ENCODE assay signal across 22 cellular contexts in the genomic region with DNA sequence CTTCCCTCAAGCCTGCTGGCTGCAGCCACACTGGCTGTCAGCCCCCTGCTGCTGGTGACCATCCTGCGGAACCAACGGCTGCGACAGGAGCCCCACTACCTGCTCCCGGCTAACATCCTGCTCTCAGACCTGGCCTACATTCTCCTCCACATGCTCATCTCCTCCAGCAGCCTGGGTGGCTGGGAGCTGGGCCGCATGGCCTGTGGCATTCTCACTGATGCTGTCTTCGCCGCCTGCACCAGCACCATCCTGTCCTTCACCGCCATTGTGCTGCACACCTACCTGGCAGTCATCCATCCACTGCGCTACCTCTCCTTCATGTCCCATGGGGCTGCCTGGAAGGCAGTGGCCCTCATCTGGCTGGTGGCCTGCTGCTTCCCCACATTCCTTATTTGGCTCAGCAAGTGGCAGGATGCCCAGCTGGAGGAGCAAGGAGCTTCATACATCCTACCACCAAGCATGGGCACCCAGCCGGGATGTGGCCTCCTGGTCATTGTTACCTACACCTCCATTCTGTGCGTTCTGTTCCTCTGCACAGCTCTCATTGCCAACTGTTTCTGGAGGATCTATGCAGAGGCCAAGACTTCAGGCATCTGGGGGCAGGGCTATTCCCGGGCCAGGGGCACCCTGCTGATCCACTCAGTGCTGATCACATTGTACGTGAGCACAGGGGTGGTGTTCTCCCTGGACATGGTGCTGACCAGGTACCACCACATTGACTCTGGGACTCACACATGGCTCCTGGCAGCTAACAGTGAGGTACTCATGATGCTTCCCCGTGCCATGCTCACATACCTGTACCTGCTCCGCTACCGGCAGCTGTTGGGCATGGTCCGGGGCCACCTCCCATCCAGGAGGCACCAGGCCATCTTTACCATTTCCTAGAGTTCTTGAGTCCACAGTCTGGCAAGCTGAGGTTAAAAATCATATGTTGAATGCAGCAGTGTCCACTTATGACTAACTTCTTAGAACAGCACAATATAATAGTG. TPM values are rescaled to one million over a fixed set of nuclear protein-coding genes. Genes with fewer than 3 reads are reported as not detected.
DNase-seq lines count a peak whose midpoint lies in the region; ATAC-seq and TF ChIP-seq lines count a peak whose summit lies in the region.
"Had no signal": no experiment of that assay in that cellular context is flagged by ENCODE, and none has a peak within 500 bp of the region (broad histone marks: within the 10 kb centered on the region; RNA-seq: fewer than 3 reads in every experiment).

No MANE protein-coding gene starts in this region.

- peaks cover 15% of the 10 kb centered on the region for H3K27me3 Mint-ChIP-seq in activated CD4-positive, alpha-beta T cell treated with anti-CD3 and anti-CD28 coated beads, Interleukin-2, amount 10 ng/mL, durations not matched to agents 24 days and 14 days
- H3K27me3 Mint-ChIP-seq in osteocyte (ENCODE audit: unreplicated experiment), result no peaks in the 10 kb centered on the region

- POLR2A ChIA-PET in SK-N-SH (lab: Yijun Ruan, JAX), result interaction anchor here (3.1 kb wide), 1 partner anchor 14 kb away, joined by 20 read pairs; no protein-coding TSS in a partner anchor

- CTCF ChIA-PET in SK-N-SH (lab: Yijun Ruan, JAX), result no interaction called here

- no peaks in the 10 kb centered on the region for H3K79me2 ChIP-seq in SK-N-SH (ENCODE audit: insufficient read depth)

- no peak for ATAC-seq in HG03571 (IDR thresholded peaks at IDR 0.05; ENCODE audit: unreplicated experiment)

- 92% methylated on average over 14 of the region's 17 CpGs for WGBS in SK-N-SH (ENCODE audit: low lambda C conversion rate)

- no peaks in the 10 kb centered on the region for H3K36me3 Mint-ChIP-seq in activated CD4-positive, alpha-beta T cell treated with anti-CD3 and anti-CD28 coated beads, Interleukin-2, amount 10 ng/mL, durations not matched to agents 24 days and 14 days (ENCODE audit: low read depth)
- no peaks in the 10 kb centered on the region for H3K36me3 Mint-ChIP-seq in osteocyte (ENCODE audit: unreplicated experiment)
- H3K36me3 Mint-ChIP-seq: activated naive CD4-positive, alpha-beta T cell treated with anti-CD3 and anti-CD28 coated beads, Interleukin-2, amount 10 ng/mL, durations not matched to agents 7 days and 5 days had no signal

- no peaks in the 10 kb centered on the region for H3K36me3 ChIP-seq in SK-N-SH (replicated peaks in 1 of 2; ENCODE audit: control insufficient read depth in 1 of 2, insufficient read depth in 2 of 2, low read length in 1 of 2)
- H3K36me3 ChIP-seq: cardiac muscle cell, right lobe of liver, thoracic aorta had no signal

- no peak overlapping the region for H2AFZ ChIP-seq in SK-N-SH (ENCODE audit: low read depth)
- H2AFZ ChIP-seq: PC-9 had no signal

- no peaks in the 10 kb centered on the region for H3F3A ChIP-seq in SK-N-SH (replicated peaks; ENCODE audit: insufficient read depth)

- H3K4me1 Mint-ChIP-seq in activated CD4-positive, alpha-beta T cell treated with anti-CD3 and anti-CD28 coated beads, Interleukin-2, amount 10 ng/mL, durations not matched to agents 24 days and 14 days, result peaks cover 3% of the 10 kb centered on the region
- H3K4me1 Mint-ChIP-seq in osteocyte (ENCODE audit: unreplicated experiment), result peaks cover 6% of the 10 kb centered on the region

- no peak overlapping the region for H3K27ac Mint-ChIP-seq in activated CD4-positive, alpha-beta T cell treated with anti-CD3 and anti-CD28 coated beads, Interleukin-2, amount 10 ng/mL, durations not matched to agents 24 days and 14 days
- no peak overlapping the region for H3K27ac Mint-ChIP-seq in osteocyte (ENCODE audit: unreplicated experiment)
- H3K27ac Mint-ChIP-seq: activated naive CD4-positive, alpha-beta T cell treated with anti-CD3 and anti-CD28 coated beads, Interleukin-2, amount 10 ng/mL, durations not matched to agents 7 days and 5 days; endodermal cell had no signal

- no peak overlapping the region for H3K9ac ChIP-seq in SK-N-SH

- H3K9me3 Mint-ChIP-seq in activated CD4-positive, alpha-beta T cell treated with anti-CD3 and anti-CD28 coated beads, Interleukin-2, amount 10 ng/mL, durations not matched to agents 24 days and 14 days, result no peaks in the 10 kb centered on the region
- H3K9me3 Mint-ChIP-seq in osteocyte (ENCODE audit: unreplicated experiment), result no peaks in the 10 kb centered on the region
- H3K9me3 Mint-ChIP-seq: activated naive CD4-positive, alpha-beta T cell treated with anti-CD3 and anti-CD28 coated beads, Interleukin-2, amount 10 ng/mL, durations not matched to agents 7 days and 5 days had no signal

- H3K4me1 ChIP-seq in SK-N-SH (ENCODE audit: control insufficient read depth in 1 of 2, insufficient read depth in 2 of 2, low read depth in 1 of 2, low read length in 1 of 2), result peaks cover 0 to 25% of the 10 kb centered on the region in 2 experiments; a peak in 2 of 4 replicates

- no peak overlapping the region for H3K4me3 Mint-ChIP-seq in activated CD4-positive, alpha-beta T cell treated with anti-CD3 and anti-CD28 coated beads, Interleukin-2, amount 10 ng/mL, durations not matched to agents 24 days and 14 days
- H3K4me3 Mint-ChIP-seq in osteocyte (ENCODE audit: unreplicated experiment), result no peak overlapping the region
- H3K4me3 Mint-ChIP-seq: activated naive CD4-positive, alpha-beta T cell treated with anti-CD3 and anti-CD28 coated beads, Interleukin-2, amount 10 ng/mL, durations not matched to agents 7 days and 5 days; endodermal cell had no signal

- no peaks in the 10 kb centered on the region for H4K20me1 ChIP-seq in SK-N-SH (ENCODE audit: insufficient read depth)

- intact Hi-C loops in activated CD4-positive, alpha-beta T cell treated with anti-CD3 and anti-CD28 coated beads, Interleukin-2, amount 10 ng/mL, durations not matched to agents 24 days and 14 days (cut with micrococcal nuclease), result no loop called here

- H3K9me2 ChIP-seq in SK-N-SH, result no peaks in the 10 kb centered on the region

- no peaks in the 10 kb centered on the region for H3K9me3 ChIP-seq in SK-N-SH
- H3K9me3 ChIP-seq: right lobe of liver, thoracic aorta had no signal

- DNase-seq in activated CD4-positive, alpha-beta T cell treated with anti-CD3 and anti-CD28 coated beads, Interleukin-2, amount 10 ng/mL, durations not matched to agents 24 days and 14 days, result peak; percentile 56
- DNase-seq in activated CD4-positive, alpha-beta T cell treated with anti-CD3 and anti-CD28 coated beads, Interleukin-2, amount 50 U/mL, for 48 hours, result no peak
- peak; percentile 71 for DNase-seq in NCI-H1105 treated with DMSO at 0.1 percent for 48 hours (lab: John Stamatoyannopoulos, UW)
- DNase-seq in central memory CD4-positive, alpha-beta T cell, result peak; percentile 2
- DNase-seq in osteocyte (ENCODE audit: extremely low spot score, unreplicated experiment), result peak; percentile 81
- DNase-seq in SK-N-SH, result no peak
- DNase-seq in medulla oblongata (ENCODE audit: extremely low spot score), result no peak
- DNase-seq: activated naive CD4-positive, alpha-beta T cell treated with anti-CD3 and anti-CD28 coated beads, Interleukin-2, amount 10 ng/mL, durations not matched to agents 7 days and 5 days; GOT3; MM.1S; NCI-H524 treated with DMSO at 0.1 percent for 48 hours; PC-9; right lobe of liver; stimulated activated CD4-positive, alpha-beta T cell treated with anti-CD3 and anti-CD28 coated beads, Interleukin-2, amount 100 ng/mL, for 48 hours; stimulated activated CD8-positive, alpha-beta memory T cell treated with anti-CD3 and anti-CD28 coated beads, Interleukin-4, amount 100 ng/mL, for 48 hours had no signal

- H3K27me3 ChIP-seq in SK-N-SH (ENCODE audit: insufficient read depth), result no peaks in the 10 kb centered on the region
- H3K27me3 ChIP-seq: cardiac muscle cell, right lobe of liver had no signal

- TF ChIP-seq RAD21 in SK-N-SH (IDR thresholded peaks at IDR 0.05; ENCODE audit: low read length), result no peak

- H3K4me2 ChIP-seq in SK-N-SH, result no peak overlapping the region
- H3K4me2 ChIP-seq: PC-9 had no signal

- TF ChIP-seq EP300 in SK-N-SH (IDR thresholded peaks at IDR 0.05; ENCODE audit: borderline replicate concordance in 1 of 2, low read depth in 1 of 2, low read length in 1 of 2), result no peak

- no peak for TF ChIP-seq CTCF in osteocyte (IDR thresholded peaks at IDR 0.05)
- no peak for TF ChIP-seq CTCF in SK-N-SH (IDR thresholded peaks at IDR 0.05)

- H3K27ac ChIP-seq in SK-N-SH (ENCODE audit: low read depth in 2 of 2, low read length in 1 of 2), result no peak overlapping the region
- H3K27ac ChIP-seq: cardiac muscle cell, PC-9, right lobe of liver had no signal

- no peak overlapping the region for H3K4me3 ChIP-seq in SK-N-SH (ENCODE audit: low read depth in 2 of 2, low read length in 1 of 2)
- H3K4me3 ChIP-seq: cardiac muscle cell, PC-9, right lobe of liver, thoracic aorta had no signal

TF ChIP-seq in SK-N-SH, 30 proteins besides CTCF, POLR2A, EP300 and RAD21 (continues in another document):
- no peak for TF ChIP-seq CHD2 (IDR thresholded peaks at IDR 0.05; ENCODE audit: low read length, partially characterized antibody)
- TF ChIP-seq TEAD4 (IDR thresholded peaks at IDR 0.05; ENCODE audit: borderline replicate concordance, insufficient read depth), result no peak
- no peak for TF ChIP-seq ELF1 (IDR thresholded peaks at IDR 0.05)
- no peak for TF ChIP-seq NFIC (IDR thresholded peaks at IDR 0.05; ENCODE audit: borderline replicate concordance)
- no peak for TF ChIP-seq RCOR1 (IDR thresholded peaks at IDR 0.05; ENCODE audit: low read length)
- TF ChIP-seq SMC3 (IDR thresholded peaks at IDR 0.05; ENCODE audit: low read depth, low read length), result no peak
- TF ChIP-seq FOXJ3 (CRISPR knock-in tag; IDR thresholded peaks at IDR 0.05), result no peak
- no peak for TF ChIP-seq TAF1 (IDR thresholded peaks at IDR 0.05; ENCODE audit: borderline replicate concordance, low read depth, low read length)
- TF ChIP-seq SIN3A (IDR thresholded peaks at IDR 0.05; ENCODE audit: borderline replicate concordance, low read depth, low read length), result no peak
- no peak for TF ChIP-seq YY1 (IDR thresholded peaks at IDR 0.05; ENCODE audit: low read depth)
- no peak for TF ChIP-seq GABPA (IDR thresholded peaks at IDR 0.05; ENCODE audit: low read depth)

RNA-seq across cellular contexts. Expression of gene GPR148, which starts 0.7 kb away (rescaled TPM):
- total RNA-seq in activated CD4-positive, alpha-beta T cell treated with anti-CD3 and anti-CD28 coated beads, Interleukin-2, amount 10 ng/mL, durations not matched to agents 24 days and 14 days, result not detected in 2 replicates
- total RNA-seq in osteocyte, result not detected in 2 replicates
- polyA plus RNA-seq in SK-N-SH (2012; rRNA removed), result not detected in 2 replicates
- polyA plus RNA-seq in SK-N-SH (2012; cell fraction: cytosol; rRNA removed), result not detected in 2 replicates
- polyA plus RNA-seq in SK-N-SH (2012; cell fraction: nucleus; rRNA removed), result not detected in 2 replicates
- total RNA-seq: cardiac muscle cell, endodermal cell, fibroblast of villous mesenchyme, liver, PC-9, right lobe of liver, thoracic aorta had no signal
- polyA plus RNA-seq: cardiac muscle cell, liver, neural cell had no signal

RNA-seq across cellular contexts. Expression of gene AMER3, which starts 25.7 kb away (rescaled TPM):
- total RNA-seq in activated CD4-positive, alpha-beta T cell treated with anti-CD3 and anti-CD28 coated beads, Interleukin-2, amount 10 ng/mL, durations not matched to agents 24 days and 14 days, result not detected in 2 replicates
- total RNA-seq in osteocyte, result not detected in 2 replicates
- under 0.01 and 0.03 TPM in 2 replicates for polyA plus RNA-seq in SK-N-SH (2012; rRNA removed)
- polyA plus RNA-seq in SK-N-SH (2012; cell fraction: cytosol; rRNA removed), result 0.01 and 0.05 TPM in 2 replicates
- 0.01 TPM in 1 of 2 replicates, not detected in the other for polyA plus RNA-seq in SK-N-SH (2012; cell fraction: nucleus; rRNA removed)
- total RNA-seq: fibroblast of villous mesenchyme, liver, PC-9, right lobe of liver, thoracic aorta had no signal
- polyA plus RNA-seq: liver had no signal

Comparison
In these comparisons a context has a peak if more than half of its experiments do, and no peak if none do; other contexts are left out.
1. DNase-seq: peak in activated CD4-positive, alpha-beta T cell treated with anti-CD3 and anti-CD28 coated beads, Interleukin-2, amount 10 ng/mL, durations not matched to agents 24 days and 14 days (single experiment), NCI-H1105 treated with DMSO at 0.1 percent for 48 hours (single experiment), central memory CD4-positive, alpha-beta T cell (single experiment) and osteocyte (single experiment); none in activated CD4-positive, alpha-beta T cell treated with anti-CD3 and anti-CD28 coated beads, Interleukin-2, amount 50 U/mL, for 48 hours (0 of 2), SK-N-SH (single experiment) and medulla oblongata (single experiment).